In genomic region chr2:168744844-168745243, GRCh38 we compare ENCODE assay signal across 35 cellular contexts. TPM values are rescaled to one million over a fixed set of nuclear protein-coding genes. Genes with fewer than 3 reads are reported as not detected.
"Had no signal": no experiment of that assay in that cellular context is flagged by ENCODE, and none has a peak within 500 bp of the region (broad histone marks: within the 10 kb centered on the region; RNA-seq: fewer than 3 reads in every experiment).

No MANE protein-coding gene starts in this region.

- H3K27ac Mint-ChIP-seq: activated B cell treated with CpG ODN at 0.5 μM for 24 hours; activated CD4-positive, alpha-beta T cell treated with anti-CD3 and anti-CD28 coated beads, Interleukin-2, amount 10 ng/mL, durations not matched to agents 24 days and 14 days; activated CD8-positive, alpha-beta memory T cell treated with anti-CD3 and anti-CD28 coated beads, Interleukin-2, amount 10 ng/mL, durations not matched to agents 7 days and 5 days; activated CD8-positive, alpha-beta T cell treated with anti-CD3 and anti-CD28 coated beads for 36 hours; activated naive CD4-positive, alpha-beta T cell treated with anti-CD3 and anti-CD28 coated beads, Interleukin-2, amount 10 ng/mL, durations not matched to agents 7 days and 5 days; activated naive CD8-positive, alpha-beta T cell treated with anti-CD3 and anti-CD28 coated beads for 36 hours; activated T-helper 1 cell treated with anti-CD3 and anti-CD28 coated beads, Interleukin-12 subunit alpha, Interleukin-12 subunit beta, Interleukin-2, Interleukin-4 antibody, amounts not matched to agents 30 ng/mL and 10 ng/mL and 1 ng/mL, durations not matched to agents 14 hours and 24 hours and 36 hours; brain; endodermal cell; T-helper 2 cell treated with Interferon-gamma antibody and Interleukin-4, amounts not matched to agents 5 μg/mL and 100 μg/mL, for 36 hours had no signal

- H3K36me3 ChIP-seq: ascending aorta, breast epithelium, cardiac muscle cell, colonic mucosa, WERI-Rb-1 had no signal

- DNase-seq: activated B cell treated with CpG ODN at 0.5 μM for 24 hours; activated CD4-positive, alpha-beta T cell treated with anti-CD3 and anti-CD28 coated beads, Interleukin-2, amount 10 ng/mL, durations not matched to agents 24 days and 14 days; activated CD4-positive, alpha-beta T cell treated with anti-CD3 and anti-CD28 coated beads, Interleukin-2, amount 50 U/mL, for 4 hours; activated CD8-positive, alpha-beta memory T cell treated with anti-CD3 and anti-CD28 coated beads, Interleukin-2, amount 10 ng/mL, durations not matched to agents 7 days and 5 days; activated CD8-positive, alpha-beta memory T cell treated with anti-CD3 and anti-CD28 coated beads, Interleukin-2, amount 50 U/mL, for 4 hours; activated CD8-positive, alpha-beta T cell treated with anti-CD3 and anti-CD28 coated beads for 36 hours; activated gamma-delta T cell; activated naive CD4-positive, alpha-beta T cell; activated naive CD4-positive, alpha-beta T cell treated with anti-CD3 and anti-CD28 coated beads, Interleukin-2, amount 10 ng/mL, durations not matched to agents 7 days and 5 days; activated naive CD8-positive, alpha-beta T cell treated with anti-CD3 and anti-CD28 coated beads for 36 hours; activated T-cell treated with anti-CD3 and anti-CD28 coated beads, Interleukin-2, amount 50 U/mL, for 1 hour; activated T-cell treated with anti-CD3 and anti-CD28 coated beads, Interleukin-2, amount 50 U/mL, for 48 hours; central memory CD4-positive, alpha-beta T cell; cerebellar nuclear complex; colonic mucosa; dorsolateral prefrontal cortex; effector memory CD4-positive, alpha-beta T cell; endodermal cell; foreskin fibroblast; head of caudate nucleus; hypothalamus; T-helper 1 cell; T-helper 17 cell; T1000; WERI-Rb-1 had no signal

- H3K27me3 ChIP-seq: ascending aorta, breast epithelium, cardiac muscle cell, colonic mucosa, dorsolateral prefrontal cortex had no signal

- H3K4me1 ChIP-seq: ascending aorta, breast epithelium, colonic mucosa had no signal

- H3K4me1 Mint-ChIP-seq: activated B cell treated with CpG ODN at 0.5 μM for 24 hours; activated CD8-positive, alpha-beta memory T cell treated with anti-CD3 and anti-CD28 coated beads, Interleukin-2, amount 10 ng/mL, durations not matched to agents 7 days and 5 days had no signal

- ATAC-seq: activated CD4-positive, CD25-positive, alpha-beta regulatory T cell treated with anti-CD3 and anti-CD28 coated beads, Interleukin-2, amount 50 U/mL, for 24 hours; activated CD8-positive, alpha-beta memory T cell treated with anti-CD3 and anti-CD28 coated beads, Interleukin-2, amount 10 ng/mL, durations not matched to agents 7 days and 5 days; activated CD8-positive, alpha-beta T cell treated with anti-CD3 and anti-CD28 coated beads for 36 hours; T-helper 17 cell had no signal

- FAIRE-seq: frontal cortex had no signal

- H3K27ac ChIP-seq: ascending aorta, breast epithelium, cardiac muscle cell, colonic mucosa, dorsolateral prefrontal cortex, epithelial cell of prostate, WERI-Rb-1 had no signal

- H3K9me3 Mint-ChIP-seq: activated B cell treated with CpG ODN at 0.5 μM for 24 hours; activated CD4-positive, alpha-beta T cell treated with anti-CD3 and anti-CD28 coated beads, Interleukin-2, amount 10 ng/mL, durations not matched to agents 24 days and 14 days; activated CD8-positive, alpha-beta T cell treated with anti-CD3 and anti-CD28 coated beads for 36 hours; activated naive CD4-positive, alpha-beta T cell treated with anti-CD3 and anti-CD28 coated beads, Interleukin-2, amount 10 ng/mL, durations not matched to agents 7 days and 5 days; activated naive CD8-positive, alpha-beta T cell treated with anti-CD3 and anti-CD28 coated beads for 36 hours; activated T-helper 1 cell treated with anti-CD3 and anti-CD28 coated beads, Interleukin-12 subunit alpha, Interleukin-12 subunit beta, Interleukin-2, Interleukin-4 antibody, amounts not matched to agents 30 ng/mL and 10 ng/mL and 1 ng/mL, durations not matched to agents 14 hours and 24 hours and 36 hours; brain; endodermal cell; T-helper 2 cell treated with Interferon-gamma antibody and Interleukin-4, amounts not matched to agents 5 μg/mL and 100 μg/mL, for 36 hours had no signal

- H3K4me3 Mint-ChIP-seq: activated B cell treated with CpG ODN at 0.5 μM for 24 hours; activated CD4-positive, alpha-beta T cell treated with anti-CD3 and anti-CD28 coated beads, Interleukin-2, amount 10 ng/mL, durations not matched to agents 24 days and 14 days; activated CD8-positive, alpha-beta memory T cell treated with anti-CD3 and anti-CD28 coated beads, Interleukin-2, amount 10 ng/mL, durations not matched to agents 7 days and 5 days; activated CD8-positive, alpha-beta T cell treated with anti-CD3 and anti-CD28 coated beads for 36 hours; activated naive CD4-positive, alpha-beta T cell treated with anti-CD3 and anti-CD28 coated beads, Interleukin-2, amount 10 ng/mL, durations not matched to agents 7 days and 5 days; activated naive CD8-positive, alpha-beta T cell treated with anti-CD3 and anti-CD28 coated beads for 36 hours; activated T-helper 1 cell treated with anti-CD3 and anti-CD28 coated beads, Interleukin-12 subunit alpha, Interleukin-12 subunit beta, Interleukin-2, Interleukin-4 antibody, amounts not matched to agents 30 ng/mL and 10 ng/mL and 1 ng/mL, durations not matched to agents 14 hours and 24 hours and 36 hours; brain; endodermal cell; T-helper 17 cell; T-helper 2 cell treated with Interferon-gamma antibody and Interleukin-4, amounts not matched to agents 5 μg/mL and 100 μg/mL, for 36 hours had no signal

- H3K4me3 ChIP-seq: ascending aorta, breast epithelium, cardiac muscle cell, colonic mucosa, dorsolateral prefrontal cortex had no signal

- H3K36me3 Mint-ChIP-seq: activated CD8-positive, alpha-beta memory T cell treated with anti-CD3 and anti-CD28 coated beads, Interleukin-2, amount 10 ng/mL, durations not matched to agents 7 days and 5 days had no signal

- H3K27me3 Mint-ChIP-seq: activated B cell treated with CpG ODN at 0.5 μM for 24 hours; activated CD4-positive, alpha-beta T cell treated with anti-CD3 and anti-CD28 coated beads, Interleukin-2, amount 10 ng/mL, durations not matched to agents 24 days and 14 days; activated CD8-positive, alpha-beta memory T cell treated with anti-CD3 and anti-CD28 coated beads, Interleukin-2, amount 10 ng/mL, durations not matched to agents 7 days and 5 days; activated CD8-positive, alpha-beta T cell treated with anti-CD3 and anti-CD28 coated beads for 36 hours; activated naive CD4-positive, alpha-beta T cell treated with anti-CD3 and anti-CD28 coated beads, Interleukin-2, amount 10 ng/mL, durations not matched to agents 7 days and 5 days; activated naive CD8-positive, alpha-beta T cell treated with anti-CD3 and anti-CD28 coated beads for 36 hours; brain; T-helper 17 cell had no signal

- H3K9me3 ChIP-seq: ascending aorta, breast epithelium, colonic mucosa had no signal

RNA-seq across cellular contexts. Expression of gene NOSTRIN, which starts 57.6 kb away (rescaled TPM):
- total RNA-seq: activated B cell treated with CpG ODN at 0.5 μM for 24 hours; activated CD4-positive, alpha-beta T cell treated with anti-CD3 and anti-CD28 coated beads, Interleukin-2, amount 10 ng/mL, durations not matched to agents 24 days and 14 days; activated CD8-positive, alpha-beta memory T cell treated with anti-CD3 and anti-CD28 coated beads for 36 hours; activated CD8-positive, alpha-beta memory T cell treated with anti-CD3 and anti-CD28 coated beads, Interleukin-2, amount 10 ng/mL, durations not matched to agents 7 days and 5 days; activated CD8-positive, alpha-beta T cell treated with anti-CD3 and anti-CD28 coated beads for 36 hours; activated naive CD8-positive, alpha-beta T cell treated with anti-CD3 and anti-CD28 coated beads for 36 hours; activated T-helper 1 cell treated with anti-CD3 and anti-CD28 coated beads, Interleukin-12 subunit alpha, Interleukin-12 subunit beta, Interleukin-2, Interleukin-4 antibody, amounts not matched to agents 30 ng/mL and 10 ng/mL and 1 ng/mL, durations not matched to agents 14 hours and 24 hours and 36 hours; T-helper 17 cell had no signal
